19 cellular contexts compared by ENCODE assay signal in genomic region chr15:59298876-59299275, GRCh38.
A peak's percentile ranks its signal among the peaks of the same experiment; 100 is the strongest.
DNase-seq lines count a peak whose midpoint lies in the region; ATAC-seq, FAIRE-seq and TF ChIP-seq lines count a peak whose summit lies in the region.
"Had no signal": no experiment of that assay in that cellular context is flagged by ENCODE, and none has a peak within 500 bp of the region (broad histone marks: within the 10 kb centered on the region; RNA-seq: fewer than 3 reads in every experiment).

No MANE protein-coding gene starts in this region.

- H3K4ac ChIP-seq in mesenchymal stem cell (ENCODE audit: low read depth in 1 of 2, low read length in 2 of 2): no peak overlapping the region

- H3K9me3 ChIP-seq in A549 (no peaks in the 10 kb centered on the region), mesenchymal stem cell (ENCODE audit: control insufficient read depth, low read length) (no peaks in the 10 kb centered on the region), HepG2 (ENCODE audit: low read length) (no peaks in the 10 kb centered on the region)

- no peak overlapping the region for H3K18ac ChIP-seq in mesenchymal stem cell (ENCODE audit: low read depth in 1 of 2, low read length in 2 of 2)

- TF ChIP-seq EP300 in A549 (IDR thresholded peaks at IDR 0.05) (no peak), HepG2 (IDR thresholded peaks at IDR 0.05; ENCODE audit: low read depth in 2 of 2, low read length in 2 of 2) (no peak), HepG2 (CRISPR knock-in tag; IDR thresholded peaks at IDR 0.05; ENCODE audit: borderline replicate concordance) (no peak)

- TF ChIP-seq POLR2A in A549 (IDR thresholded peaks at IDR 0.05; ENCODE audit: low read length) (no peak), HepG2 (IDR thresholded peaks at IDR 0.05; ENCODE audit: insufficient read depth in 1 of 2, low read depth in 2 of 2, low read length in 2 of 2) (no peak)

- H2AK5ac ChIP-seq in mesenchymal stem cell (ENCODE audit: low read length, severe bottlenecking): peak overlapping the region; percentile 21

- no peak overlapping the region for H3K14ac ChIP-seq in mesenchymal stem cell (ENCODE audit: low read length in 2 of 2)

- H2BK12ac ChIP-seq in mesenchymal stem cell (ENCODE audit: low read length in 2 of 2): no peak overlapping the region

- WGBS in A549 (ENCODE audit: missing lambda C conversion rate): 56% methylated on average over 3 of the region's 3 CpGs
- WGBS in mesenchymal stem cell: 100% methylated on average over 2 of the region's 3 CpGs
- WGBS in HepG2 (ENCODE audit: low lambda C conversion rate): 97% methylated on average over 3 of the region's 3 CpGs

- no peak overlapping the region for H4K91ac ChIP-seq in mesenchymal stem cell (ENCODE audit: low read length)

- no peak overlapping the region for H2BK5ac ChIP-seq in mesenchymal stem cell (ENCODE audit: low read depth, low read length, poor library complexity, severe bottlenecking)

- H3K27me3 Mint-ChIP-seq in IgD-negative memory B cell: no peaks in the 10 kb centered on the region
- H3K27me3 Mint-ChIP-seq in activated naive CD8-positive, alpha-beta T cell: no peaks in the 10 kb centered on the region
- no peaks in the 10 kb centered on the region for H3K27me3 Mint-ChIP-seq in activated naive CD4-positive, alpha-beta T cell treated with anti-CD3 and anti-CD28 coated beads for 36 hours (ENCODE audit: low read depth)
- H3K27me3 Mint-ChIP-seq: brain had no signal

- TF ChIP-seq CTCF in A549 (IDR thresholded peaks at IDR 0.05) (no peak), HepG2 (CRISPR knock-in tag; IDR thresholded peaks at IDR 0.05) (no peak)

- DNase-seq in A549 (ENCODE audit: low read depth in 1 of 2, low spot score in 1 of 2): no peak
- no peak for DNase-seq in mesenchymal stem cell
- no peak for DNase-seq in activated naive CD4-positive, alpha-beta T cell treated with anti-CD3 and anti-CD28 coated beads for 36 hours
- no peak for DNase-seq in SKM-1 treated with dmso at 0.1 percent for 144 hours (lab: John Stamatoyannopoulos, UW; ENCODE audit: unreplicated experiment)
- DNase-seq in MV-4-11 (lab: John Stamatoyannopoulos, UW): no peak
- DNase-seq in HepG2 (ENCODE audit: low spot score): no peak
- DNase-seq: activated naive CD8-positive, alpha-beta T cell treated with anti-CD3 and anti-CD28 coated beads, Interleukin-2, amount 10 ng/mL, durations not matched to agents 7 days and 5 days; foreskin fibroblast; GF-D8; NCI-H1105 treated with DMSO at 0.1 percent for 48 hours; NCI-H524; occipital lobe; right cardiac atrium had no signal

- no peak overlapping the region for H2AFZ ChIP-seq in mesenchymal stem cell (ENCODE audit: low read depth, low read length)
- no peak overlapping the region for H2AFZ ChIP-seq in HepG2 (ENCODE audit: low read length)

- H3K27me3 ChIP-seq in mesenchymal stem cell (ENCODE audit: control insufficient read depth in 1 of 2, insufficient read depth in 1 of 2, low read length in 2 of 2) (no peaks in the 10 kb centered on the region), HepG2 (ENCODE audit: control insufficient read depth in 1 of 2, insufficient read depth in 2 of 2, low read length in 2 of 2) (no peaks in the 10 kb centered on the region)

- H3K4me2 ChIP-seq in A549: peak overlapping the region; percentile 83
- no peak overlapping the region for H3K4me2 ChIP-seq in mesenchymal stem cell (ENCODE audit: low read length, poor library complexity, severe bottlenecking)
- H3K4me2 ChIP-seq in HepG2 (ENCODE audit: low read depth, low read length): no peak overlapping the region

- peaks cover 12% of the 10 kb centered on the region for H3K79me1 ChIP-seq in mesenchymal stem cell (replicated peaks; ENCODE audit: low read length, poor library complexity, severe bottlenecking)

- no peaks in the 10 kb centered on the region for H4K20me1 ChIP-seq in HepG2 (ENCODE audit: insufficient read depth, low read length)

- H2BK15ac ChIP-seq in mesenchymal stem cell (ENCODE audit: low read depth, poor library complexity, severe bottlenecking): no peak overlapping the region

- no peak overlapping the region for H2BK120ac ChIP-seq in mesenchymal stem cell (ENCODE audit: low read depth, low read length)

- intact Hi-C loops in activated naive CD4-positive, alpha-beta T cell treated with anti-CD3 and anti-CD28 coated beads for 36 hours (cut with micrococcal nuclease): no loop called here
- intact Hi-C loops in HepG2 (cut with micrococcal nuclease; ENCODE audit: unreplicated experiment): no loop called here

- POLR2A ChIA-PET in A549 (lab: Yijun Ruan, JAX): no interaction called here
- POLR2A ChIA-PET in HepG2 (lab: Yijun Ruan, JAX): no interaction called here

- no peak overlapping the region for H4K8ac ChIP-seq in mesenchymal stem cell (ENCODE audit: low read length)

- CTCF ChIA-PET in A549 (lab: Yijun Ruan, JAX): interaction anchor here (0.7 to 2.8 kb wide), 7 partner anchors 9 to 132 kb away, joined by 3 to 12 read pairs (median 4); no protein-coding TSS in a partner anchor
- CTCF ChIA-PET in activated naive CD4-positive, alpha-beta T cell treated with anti-CD3 and anti-CD28 coated beads for 36 hours (lab: Charles Lee): no interaction called here
- CTCF ChIA-PET in HepG2 (lab: Yijun Ruan, JAX; ENCODE audit: low intra/inter-chr PET ratio, low total read pairs): no interaction called here

- H3K9me3 Mint-ChIP-seq in IgD-negative memory B cell: no peaks in the 10 kb centered on the region
- H3K9me3 Mint-ChIP-seq in activated naive CD8-positive, alpha-beta T cell (ENCODE audit: low read depth): no peaks in the 10 kb centered on the region
- no peaks in the 10 kb centered on the region for H3K9me3 Mint-ChIP-seq in activated naive CD4-positive, alpha-beta T cell treated with anti-CD3 and anti-CD28 coated beads for 36 hours
- H3K9me3 Mint-ChIP-seq: activated naive CD8-positive, alpha-beta T cell treated with anti-CD3 and anti-CD28 coated beads, Interleukin-2, amount 10 ng/mL, durations not matched to agents 7 days and 5 days; T-helper 1 cell treated with Interleukin-12 subunit alpha and Interleukin-12 subunit beta and Interleukin-4 antibody, amounts not matched to agents 30 μg/mL and 1 μg/mL, for 36 hours had no signal

- peaks cover 0 to 8% of the 10 kb centered on the region in 2 experiments for H3K36me3 ChIP-seq in mesenchymal stem cell (ENCODE audit: control insufficient read depth in 1 of 2, insufficient read depth in 2 of 2, low read depth in 1 of 2, low read length in 2 of 2)
- H3K36me3 ChIP-seq in HepG2 (replicated peaks in 1 of 2; ENCODE audit: control insufficient read depth in 1 of 2, insufficient read depth in 2 of 2, low read length in 2 of 2): no peaks in the 10 kb centered on the region

- peak overlapping the region in 2 of 3 donors; percentile 71 to 90 for H3K27ac Mint-ChIP-seq in IgD-negative memory B cell
- peak overlapping the region; percentile 16 for H3K27ac Mint-ChIP-seq in activated naive CD8-positive, alpha-beta T cell
- H3K27ac Mint-ChIP-seq in activated naive CD4-positive, alpha-beta T cell treated with anti-CD3 and anti-CD28 coated beads for 36 hours: no peak overlapping the region

- no TSS peak for BruUV-seq in HepG2 (replicated peaks; lab: Mats Ljungman, UMichigan)

- peaks cover 3% of the 10 kb centered on the region for H3K79me2 ChIP-seq in HepG2 (ENCODE audit: insufficient read depth, low read length)

- H3K4me1 ChIP-seq in A549 (peaks cover 100% of the 10 kb centered on the region), mesenchymal stem cell (ENCODE audit: control insufficient read depth, insufficient read depth, low read depth, low read length) (peaks cover 37% of the 10 kb centered on the region), HepG2 (ENCODE audit: insufficient read depth, low read length) (peaks cover 13% of the 10 kb centered on the region)

- H3K4me3 ChIP-seq in A549 (no peak overlapping the region), mesenchymal stem cell (ENCODE audit: insufficient read depth in 1 of 2, low read depth in 1 of 2, low read length in 2 of 2) (no peak overlapping the region), HepG2 (replicated peaks in 1 of 3; ENCODE audit: insufficient read depth in 1 of 3, low read depth in 2 of 3, low read length in 3 of 3) (no peak overlapping the region)
- H3K4me3 ChIP-seq: coronary artery had no signal

- H3K23ac ChIP-seq in mesenchymal stem cell (ENCODE audit: low read length in 2 of 2): no peak overlapping the region

- peak overlapping the region in 2 of 4 donors; percentile 30 to 76 for H3K4me3 Mint-ChIP-seq in IgD-negative memory B cell
- H3K4me3 Mint-ChIP-seq in activated naive CD8-positive, alpha-beta T cell: no peak overlapping the region
- H3K4me3 Mint-ChIP-seq in activated naive CD4-positive, alpha-beta T cell treated with anti-CD3 and anti-CD28 coated beads for 36 hours: no peak overlapping the region
- H3K4me3 Mint-ChIP-seq: brain had no signal

- H3K27ac ChIP-seq in A549 (peak overlapping the region; percentile 93 to 95), mesenchymal stem cell (ENCODE audit: low read length, poor library complexity, severe bottlenecking) (no peak overlapping the region), HepG2 (ENCODE audit: extremely low read length, insufficient read depth, low read length) (no peak overlapping the region)

- no peak for ATAC-seq in A549
- no peak for ATAC-seq in HepG2
- ATAC-seq: right cardiac atrium had no signal

- no peak for FAIRE-seq in A549 (lab: Jason Lieb, UNC)
- no peak for FAIRE-seq in HepG2 (lab: Jason Lieb, UNC)
- FAIRE-seq: islet of Langerhans had no signal

- peaks cover 50 to 68% (median 66%) of the 10 kb centered on the region in 3 donors for H3K4me1 Mint-ChIP-seq in IgD-negative memory B cell
- H3K4me1 Mint-ChIP-seq in activated naive CD8-positive, alpha-beta T cell (ENCODE audit: low read depth): peaks cover 42% of the 10 kb centered on the region
- peaks cover 40% of the 10 kb centered on the region for H3K4me1 Mint-ChIP-seq in activated naive CD4-positive, alpha-beta T cell treated with anti-CD3 and anti-CD28 coated beads for 36 hours (ENCODE audit: low read depth)

- peak overlapping the region; percentile 78 for H3K9ac ChIP-seq in mesenchymal stem cell (ENCODE audit: low read length)
- H3K9ac ChIP-seq in HepG2 (ENCODE audit: insufficient read depth, low read depth, low read length): no peak overlapping the region

- no peak for TF ChIP-seq RAD21 in A549 (conservative IDR thresholded peaks at IDR 0.05 in 1 of 2, IDR thresholded peaks at IDR 0.05 in 1 of 2)
- no peak for TF ChIP-seq RAD21 in HepG2 (CRISPR knock-in tag; IDR thresholded peaks at IDR 0.05)

- in situ Hi-C loops in HepG2 (cut with HindIII; ENCODE audit: extremely low pct_ligation_motif_present, low pct_unique_long_range_greater_than_20kb): no loop called here

- peaks cover 1% of the 10 kb centered on the region for H3K36me3 Mint-ChIP-seq in IgD-negative memory B cell
- H3K36me3 Mint-ChIP-seq in activated naive CD8-positive, alpha-beta T cell: no peaks in the 10 kb centered on the region
- H3K36me3 Mint-ChIP-seq in activated naive CD4-positive, alpha-beta T cell treated with anti-CD3 and anti-CD28 coated beads for 36 hours (ENCODE audit: low read depth): no peaks in the 10 kb centered on the region
- H3K36me3 Mint-ChIP-seq: brain had no signal

TF ChIP-seq in A549, 52 proteins besides CTCF, POLR2A, EP300 and RAD21 (continues in another document):
- TF ChIP-seq ESRRA (IDR thresholded peaks at IDR 0.05; ENCODE audit: borderline replicate concordance, low read length): no peak
- TF ChIP-seq MAFK (IDR thresholded peaks at IDR 0.05; ENCODE audit: partially characterized antibody): peak; percentile 12

TF ChIP-seq in HepG2, 621 proteins besides CTCF, POLR2A, EP300 and RAD21 (continues in another document):
- TF ChIP-seq PPARG (CRISPR knock-in tag; conservative IDR thresholded peaks at IDR 0.05): no peak

Comparison
In these comparisons a context has a peak if more than half of its experiments do, and no peak if none do; other contexts are left out.
1. H3K27ac ChIP-seq: peak in A549 (2 of 2); none in mesenchymal stem cell (single experiment) and HepG2 (single experiment).
2. Of the 38 proteins assayed by ChIP-seq in both HepG2 and A549: peak only in HepG2: none; only in A549: MAFK; in both: none; in neither: 37.